In genomic region chr2:51710222-51710621, GRCh38 we compare ENCODE assay signal across 10 cellular contexts.
A peak's percentile ranks its signal among the peaks of the same experiment; 100 is the strongest.
DNase-seq lines count a peak whose midpoint lies in the region; ATAC-seq, FAIRE-seq and TF ChIP-seq lines count a peak whose summit lies in the region.
"Had no signal": no experiment of that assay in that cellular context is flagged by ENCODE, and none has a peak within 500 bp of the region (broad histone marks: within the 10 kb centered on the region; RNA-seq: fewer than 3 reads in every experiment).

No MANE protein-coding gene starts in this region.

- H3K9me2 ChIP-seq in Karpas-422 (replicated peaks; ENCODE audit: insufficient read depth, low read length) = no peaks in the 10 kb centered on the region

- H3K4me2 ChIP-seq in Karpas-422 (ENCODE audit: low read depth, low read length, poor library complexity, severe bottlenecking) = no peak overlapping the region

- no peaks in the 10 kb centered on the region for H3K79me2 ChIP-seq in Karpas-422 (ENCODE audit: low read length)

- DNase-seq in ACHN (peak; percentile 34), Karpas-422 (peak; percentile 71), dermis blood vessel endothelial cell (peak; percentile 14), esophagus squamous epithelium (lab: John Stamatoyannopoulos, UW) (no peak), GM03348 (ENCODE audit: low spot score) (no peak), kidney (no peak), NCI-H524 treated with DMSO at 0.1 percent for 48 hours (lab: John Stamatoyannopoulos, UW) (no peak)
- DNase-seq: activated naive CD4-positive, alpha-beta T cell treated with anti-CD3 and anti-CD28 coated beads, Interleukin-2, amount 50 U/mL, for 16 hours; NCI-H1048 had no signal

- ATAC-seq in GM18907 (IDR thresholded peaks at IDR 0.05; ENCODE audit: unreplicated experiment) = peak; percentile 59

- 55 to 57% methylated on average over 3 of the region's 3 CpGs for WGBS in esophagus squamous epithelium, 2 donors

- TF ChIP-seq POLR2A in esophagus squamous epithelium (IDR thresholded peaks at IDR 0.05) = no peak

- in situ Hi-C loops in ACHN (cut with HindIII; ENCODE audit: low pct_ligation_motif_present, low pct_unique_long_range_greater_than_20kb, low sequenced_read_pairs) = no loop called here

- H3K27me3 ChIP-seq in Karpas-422 (ENCODE audit: low read length) = no peaks in the 10 kb centered on the region
- H3K27me3 ChIP-seq in esophagus squamous epithelium = no peaks in the 10 kb centered on the region

- H3K9me3 ChIP-seq in Karpas-422 (ENCODE audit: low read length) (peaks cover 3% of the 10 kb centered on the region; the same call in 1 of the 2 replicates), esophagus squamous epithelium (no peaks in the 10 kb centered on the region), kidney (ENCODE audit: control insufficient read depth in 1 of 2, low read length in 2 of 2) (peaks cover 0 to 4% of the 10 kb centered on the region in 2 donors)

- no peaks in the 10 kb centered on the region for H4K20me1 ChIP-seq in Karpas-422 (ENCODE audit: insufficient read depth, low read depth, low read length)

- H3K27ac ChIP-seq in Karpas-422 (ENCODE audit: low read length) = no peak overlapping the region
- no peak overlapping the region for H3K27ac ChIP-seq in esophagus squamous epithelium
- no peak overlapping the region for H3K27ac ChIP-seq in kidney (ENCODE audit: low read depth in 2 of 2, low read length in 2 of 2)

- no peak overlapping the region for H3K4me3 ChIP-seq in Karpas-422 (ENCODE audit: low read length)
- H3K4me3 ChIP-seq in esophagus squamous epithelium = no peak overlapping the region
- H3K4me3 ChIP-seq in kidney (ENCODE audit: low read length in 2 of 2) = no peak overlapping the region

- no peak for FAIRE-seq in kidney (lab: Jason Lieb, UNC)

- TF ChIP-seq CTCF in esophagus squamous epithelium (IDR thresholded peaks at IDR 0.05) = no peak
- TF ChIP-seq CTCF in kidney (IDR thresholded peaks at IDR 0.05; ENCODE audit: borderline replicate concordance, extremely low read depth, insufficient read depth) = no peak

- intact Hi-C loops in esophagus squamous epithelium (cut with DNase I) = no loop called here
- intact Hi-C loops in kidney (cut with DNase I) = no loop called here

- H2AFZ ChIP-seq in Karpas-422 (ENCODE audit: low read length) = no peak overlapping the region

- H3K36me3 ChIP-seq in Karpas-422 (ENCODE audit: insufficient read depth, low read length) (no peaks in the 10 kb centered on the region), esophagus squamous epithelium (no peaks in the 10 kb centered on the region), kidney (ENCODE audit: control insufficient read depth in 1 of 2, insufficient read depth in 2 of 2, low read length in 2 of 2) (no peaks in the 10 kb centered on the region)

- H3K4me1 ChIP-seq in Karpas-422 (ENCODE audit: low read length) (no peaks in the 10 kb centered on the region), esophagus squamous epithelium (no peaks in the 10 kb centered on the region), kidney (ENCODE audit: control insufficient read depth in 1 of 2, insufficient read depth in 1 of 2, low read depth in 1 of 2, low read length in 2 of 2) (no peaks in the 10 kb centered on the region)

- H3K9ac ChIP-seq in Karpas-422 (ENCODE audit: low read length) (no peak overlapping the region), kidney (ENCODE audit: low read length in 2 of 2) (no peak overlapping the region)

Comparison
In these comparisons a context has a peak if more than half of its experiments do, and no peak if none do; other contexts are left out.
1. DNase-seq: peak in ACHN (single experiment), Karpas-422 (single experiment) and dermis blood vessel endothelial cell (single experiment); none in esophagus squamous epithelium (single experiment), GM03348 (single experiment), kidney (single experiment) and NCI-H524 treated with DMSO at 0.1 percent for 48 hours (single experiment).